Comparison of ENCODE assay signal across 7 cellular contexts in genomic region chr3:188749010-188749617, GRCh38.
DNase-seq lines count a peak whose midpoint lies in the region; ATAC-seq and TF ChIP-seq lines count a peak whose summit lies in the region.

No MANE protein-coding gene starts in this region.

- peak; percentile 74 for TF ChIP-seq CTCF in NB4 (IDR thresholded peaks at IDR 0.05; ENCODE audit: low read depth, low read length)

- H3K36me3 Mint-ChIP-seq in activated T-cell treated with anti-CD3 and anti-CD28 coated beads, Interleukin-2, amount 50 U/mL, for 4 hours (ENCODE audit: insufficient read depth): no peaks in the 10 kb centered on the region

- peak; percentile 59 for ATAC-seq in GM18867 (IDR thresholded peaks at IDR 0.05; ENCODE audit: unreplicated experiment)
- ATAC-seq in activated T-cell treated with anti-CD3 and anti-CD28 coated beads, Interleukin-2, amount 50 U/mL, for 4 hours: peak in 1 of 2 donors; percentile 43

- no peak for TF ChIP-seq POLR2A in NB4 (IDR thresholded peaks at IDR 0.05; ENCODE audit: extremely low read depth, insufficient read length)

- no peak overlapping the region for H3K4me3 ChIP-seq in NB4 (ENCODE audit: low read depth, low read length)

- H3K27me3 Mint-ChIP-seq in activated T-cell treated with anti-CD3 and anti-CD28 coated beads, Interleukin-2, amount 50 U/mL, for 4 hours (ENCODE audit: low read depth): no peaks in the 10 kb centered on the region

- no peaks in the 10 kb centered on the region for H3K9me3 Mint-ChIP-seq in activated T-cell treated with anti-CD3 and anti-CD28 coated beads, Interleukin-2, amount 50 U/mL, for 4 hours

- peak; percentile 47 for DNase-seq in NB4 (ENCODE audit: low read depth)
- DNase-seq in activated T-cell treated with anti-CD3 and anti-CD28 coated beads, Interleukin-2, amount 50 U/mL, for 4 hours: peak; percentile 57
- peak; percentile 57 for DNase-seq in iPS-NIHi11 (ENCODE audit: low spot score)
- DNase-seq in stimulated activated CD8-positive, alpha-beta memory T cell treated with anti-CD3 and anti-CD28 coated beads, Interleukin-4, amount 100 ng/mL, for 4 hours (ENCODE audit: low read depth in 2 of 2, low spot score in 1 of 2): peak; percentile 11 to 14
- no peak for DNase-seq in AG20443 (ENCODE audit: low spot score)
- DNase-seq in nucleus accumbens (lab: John Stamatoyannopoulos, UW): no peak

- H3K4me3 Mint-ChIP-seq in activated T-cell treated with anti-CD3 and anti-CD28 coated beads, Interleukin-2, amount 50 U/mL, for 4 hours: no peak overlapping the region

- H3K4me1 Mint-ChIP-seq in activated T-cell treated with anti-CD3 and anti-CD28 coated beads, Interleukin-2, amount 50 U/mL, for 4 hours (ENCODE audit: low read depth): peaks cover 27% of the 10 kb centered on the region

Comparison
In these comparisons a context has a peak if more than half of its experiments do, and no peak if none do; other contexts are left out.
1. DNase-seq: peak in NB4 (single experiment), activated T-cell treated with anti-CD3 and anti-CD28 coated beads, Interleukin-2, amount 50 U/mL, for 4 hours (single experiment), iPS-NIHi11 (single experiment) and stimulated activated CD8-positive, alpha-beta memory T cell treated with anti-CD3 and anti-CD28 coated beads, Interleukin-4, amount 100 ng/mL, for 4 hours (2 of 2); none in AG20443 (single experiment) and nucleus accumbens (0 of 56).